1 cellular context compared by ENCODE assay signal in the genomic region with DNA sequence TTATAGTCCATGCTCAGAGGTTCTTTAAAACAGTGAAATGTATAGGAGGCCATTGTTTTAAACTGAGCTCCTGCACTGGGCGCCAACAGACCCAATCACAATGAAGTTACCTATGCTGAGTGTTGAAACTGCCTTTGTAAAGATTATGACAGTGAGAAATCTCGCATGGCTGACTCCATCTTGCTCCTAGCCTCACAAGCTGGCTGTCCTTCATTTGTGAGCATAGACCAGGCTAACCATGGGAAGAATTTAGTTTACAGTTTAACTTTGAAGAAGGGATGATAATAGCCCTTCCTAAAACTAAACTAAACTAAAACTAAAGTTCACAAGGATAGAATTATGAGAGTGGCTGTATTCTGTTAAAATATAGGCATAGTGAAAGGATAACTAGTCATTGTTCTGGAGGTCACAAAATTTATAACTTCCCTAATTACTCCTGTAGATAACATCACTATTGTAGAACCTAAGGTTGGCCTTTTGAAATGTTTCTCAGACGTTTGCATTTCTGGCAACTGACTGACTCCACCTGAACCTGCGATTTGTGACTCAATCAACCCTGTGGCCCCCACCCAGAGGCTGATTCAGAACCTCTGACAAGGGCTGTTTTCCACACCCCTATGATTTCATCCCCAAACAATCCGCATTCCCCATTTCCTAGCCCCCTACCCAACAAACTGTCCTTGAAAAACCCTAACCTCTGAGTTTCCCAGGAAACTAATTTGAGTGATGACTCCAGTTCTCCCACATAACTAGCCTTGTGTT.
TF ChIP-seq lines count a peak whose summit lies in the region.

No MANE protein-coding gene starts in this region.

TF ChIP-seq in GM23338, 12 proteins besides CTCF, POLR2A, EP300 and RAD21 (continued from another document):
- TF ChIP-seq, protein P1, sequence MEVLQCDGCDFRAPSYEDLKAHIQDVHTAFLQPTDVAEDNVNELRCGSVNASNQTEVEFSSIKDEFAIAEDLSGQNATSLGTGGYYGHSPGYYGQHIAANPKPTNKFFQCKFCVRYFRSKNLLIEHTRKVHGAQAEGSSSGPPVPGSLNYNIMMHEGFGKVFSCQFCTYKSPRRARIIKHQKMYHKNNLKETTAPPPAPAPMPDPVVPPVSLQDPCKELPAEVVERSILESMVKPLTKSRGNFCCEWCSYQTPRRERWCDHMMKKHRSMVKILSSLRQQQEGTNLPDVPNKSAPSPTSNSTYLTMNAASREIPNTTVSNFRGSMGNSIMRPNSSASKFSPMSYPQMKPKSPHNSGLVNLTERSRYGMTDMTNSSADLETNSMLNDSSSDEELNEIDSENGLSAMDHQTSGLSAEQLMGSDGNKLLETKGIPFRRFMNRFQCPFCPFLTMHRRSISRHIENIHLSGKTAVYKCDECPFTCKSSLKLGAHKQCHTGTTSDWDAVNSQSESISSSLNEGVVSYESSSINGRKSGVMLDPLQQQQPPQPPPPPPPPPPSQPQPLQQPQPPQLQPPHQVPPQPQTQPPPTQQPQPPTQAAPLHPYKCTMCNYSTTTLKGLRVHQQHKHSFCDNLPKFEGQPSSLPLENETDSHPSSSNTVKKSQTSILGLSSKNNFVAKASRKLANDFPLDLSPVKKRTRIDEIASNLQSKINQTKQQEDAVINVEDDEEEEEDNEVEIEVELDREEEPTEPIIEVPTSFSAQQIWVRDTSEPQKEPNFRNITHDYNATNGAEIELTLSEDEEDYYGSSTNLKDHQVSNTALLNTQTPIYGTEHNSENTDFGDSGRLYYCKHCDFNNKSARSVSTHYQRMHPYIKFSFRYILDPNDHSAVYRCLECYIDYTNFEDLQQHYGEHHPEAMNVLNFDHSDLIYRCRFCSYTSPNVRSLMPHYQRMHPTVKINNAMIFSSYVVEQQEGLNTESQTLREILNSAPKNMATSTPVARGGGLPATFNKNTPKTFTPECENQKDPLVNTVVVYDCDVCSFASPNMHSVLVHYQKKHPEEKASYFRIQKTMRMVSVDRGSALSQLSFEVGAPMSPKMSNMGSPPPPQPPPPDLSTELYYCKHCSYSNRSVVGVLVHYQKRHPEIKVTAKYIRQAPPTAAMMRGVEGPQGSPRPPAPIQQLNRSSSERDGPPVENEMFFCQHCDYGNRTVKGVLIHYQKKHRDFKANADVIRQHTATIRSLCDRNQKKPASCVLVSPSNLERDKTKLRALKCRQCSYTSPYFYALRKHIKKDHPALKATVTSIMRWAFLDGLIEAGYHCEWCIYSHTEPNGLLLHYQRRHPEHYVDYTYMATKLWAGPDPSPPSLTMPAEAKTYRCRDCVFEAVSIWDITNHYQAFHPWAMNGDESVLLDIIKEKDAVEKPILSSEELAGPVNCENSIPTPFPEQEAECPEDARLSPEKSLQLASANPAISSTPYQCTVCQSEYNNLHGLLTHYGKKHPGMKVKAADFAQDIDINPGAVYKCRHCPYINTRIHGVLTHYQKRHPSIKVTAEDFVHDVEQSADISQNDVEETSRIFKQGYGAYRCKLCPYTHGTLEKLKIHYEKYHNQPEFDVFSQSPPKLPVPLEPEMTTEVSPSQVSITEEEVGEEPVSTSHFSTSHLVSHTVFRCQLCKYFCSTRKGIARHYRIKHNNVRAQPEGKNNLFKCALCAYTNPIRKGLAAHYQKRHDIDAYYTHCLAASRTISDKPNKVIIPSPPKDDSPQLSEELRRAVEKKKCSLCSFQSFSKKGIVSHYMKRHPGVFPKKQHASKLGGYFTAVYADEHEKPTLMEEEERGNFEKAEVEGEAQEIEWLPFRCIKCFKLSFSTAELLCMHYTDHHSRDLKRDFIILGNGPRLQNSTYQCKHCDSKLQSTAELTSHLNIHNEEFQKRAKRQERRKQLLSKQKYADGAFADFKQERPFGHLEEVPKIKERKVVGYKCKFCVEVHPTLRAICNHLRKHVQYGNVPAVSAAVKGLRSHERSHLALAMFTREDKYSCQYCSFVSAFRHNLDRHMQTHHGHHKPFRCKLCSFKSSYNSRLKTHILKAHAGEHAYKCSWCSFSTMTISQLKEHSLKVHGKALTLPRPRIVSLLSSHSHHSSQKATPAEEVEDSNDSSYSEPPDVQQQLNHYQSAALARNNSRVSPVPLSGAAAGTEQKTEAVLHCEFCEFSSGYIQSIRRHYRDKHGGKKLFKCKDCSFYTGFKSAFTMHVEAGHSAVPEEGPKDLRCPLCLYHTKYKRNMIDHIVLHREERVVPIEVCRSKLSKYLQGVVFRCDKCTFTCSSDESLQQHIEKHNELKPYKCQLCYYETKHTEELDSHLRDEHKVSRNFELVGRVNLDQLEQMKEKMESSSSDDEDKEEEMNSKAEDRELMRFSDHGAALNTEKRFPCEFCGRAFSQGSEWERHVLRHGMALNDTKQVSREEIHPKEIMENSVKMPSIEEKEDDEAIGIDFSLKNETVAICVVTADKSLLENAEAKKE (CRISPR knock-in tag; IDR thresholded peaks at IDR 0.05), result no peak
- TF ChIP-seq, protein P2, sequence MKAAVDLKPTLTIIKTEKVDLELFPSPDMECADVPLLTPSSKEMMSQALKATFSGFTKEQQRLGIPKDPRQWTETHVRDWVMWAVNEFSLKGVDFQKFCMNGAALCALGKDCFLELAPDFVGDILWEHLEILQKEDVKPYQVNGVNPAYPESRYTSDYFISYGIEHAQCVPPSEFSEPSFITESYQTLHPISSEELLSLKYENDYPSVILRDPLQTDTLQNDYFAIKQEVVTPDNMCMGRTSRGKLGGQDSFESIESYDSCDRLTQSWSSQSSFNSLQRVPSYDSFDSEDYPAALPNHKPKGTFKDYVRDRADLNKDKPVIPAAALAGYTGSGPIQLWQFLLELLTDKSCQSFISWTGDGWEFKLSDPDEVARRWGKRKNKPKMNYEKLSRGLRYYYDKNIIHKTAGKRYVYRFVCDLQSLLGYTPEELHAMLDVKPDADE (IDR thresholded peaks at IDR 0.05), result no peak
- TF ChIP-seq EZH2phosphoT487 (IDR thresholded peaks at IDR 0.05; ENCODE audit: unreplicated experiment), result no peak
